8 cellular contexts compared by ENCODE assay signal in the genomic region with DNA sequence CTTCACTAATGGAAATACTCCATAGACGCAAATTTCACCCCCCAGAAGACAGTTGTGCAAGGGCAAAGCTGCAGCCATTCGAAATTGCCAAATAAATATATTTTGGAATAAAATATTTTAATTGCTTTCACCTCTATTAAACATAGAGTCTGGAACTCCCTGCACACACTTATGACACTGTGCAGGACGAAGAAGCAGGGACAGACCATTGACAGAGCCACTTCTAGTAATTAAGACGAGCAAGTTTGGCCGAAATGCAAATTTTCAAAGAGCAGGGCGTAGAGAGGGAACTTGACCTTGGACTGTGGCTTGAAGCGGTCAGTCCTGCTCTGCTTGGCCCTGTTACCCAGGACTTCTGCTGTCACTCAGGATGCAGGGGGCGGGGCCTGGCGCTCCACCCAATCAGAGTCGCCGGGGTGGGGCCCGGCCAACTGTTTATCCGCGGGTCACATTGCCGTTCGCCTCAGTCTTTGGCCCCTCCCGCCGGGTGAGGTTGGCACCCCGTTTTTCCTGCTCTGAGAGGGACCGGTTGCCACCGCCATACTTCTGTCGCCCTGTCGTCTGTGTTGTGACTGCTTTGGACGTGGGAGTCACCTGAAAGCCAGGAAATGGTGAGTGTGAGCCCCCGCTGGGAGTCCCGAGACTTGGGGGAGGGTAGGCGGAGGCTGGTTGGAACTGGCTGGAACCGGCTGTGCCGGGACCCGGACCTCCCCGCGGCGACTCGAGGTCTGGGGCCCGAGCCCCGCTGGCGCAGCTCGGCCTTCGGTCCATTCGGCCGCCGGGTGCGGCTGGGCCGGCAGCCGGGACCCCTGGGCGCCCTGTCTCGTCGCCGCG. TPM values are rescaled to one million over a fixed set of nuclear protein-coding genes. Genes with fewer than 3 reads are reported as not detected.
DNase-seq lines count a peak whose midpoint lies in the region; ATAC-seq and TF ChIP-seq lines count a peak whose summit lies in the region.

A gene (plus strand): TSS at position 466 of the 834 bp plus-strand sequence. CDS start 143 bp downstream, at position 609.

- peaks cover 12% of the 10 kb centered on the region for H3K4me1 Mint-ChIP-seq in activated T-cell treated with anti-CD3 and anti-CD28 coated beads, Interleukin-2, amount 50 U/mL, for 24 hours (ENCODE audit: low read depth)

- H3K27me3 ChIP-seq in GM06990 (replicated peaks; ENCODE audit: control insufficient read depth, insufficient read depth, low read length): no peaks in the 10 kb centered on the region

- peak within 1 kb of the TSS; percentile 92 for H3K4me3 ChIP-seq in GM06990 (replicated peaks; ENCODE audit: low read depth, low read length)
- H3K4me3 ChIP-seq in mucosa of descending colon: peak within 1 kb of the TSS; percentile 69

- peaks cover 10% of the 10 kb centered on the region for H3K9me3 Mint-ChIP-seq in activated T-cell treated with anti-CD3 and anti-CD28 coated beads, Interleukin-2, amount 50 U/mL, for 24 hours

- peaks cover 23% of the 10 kb centered on the region for H3K36me3 Mint-ChIP-seq in activated T-cell treated with anti-CD3 and anti-CD28 coated beads, Interleukin-2, amount 50 U/mL, for 24 hours (ENCODE audit: low read depth)

- intact Hi-C loops in mucosa of descending colon (cut with DNase I, micrococcal nuclease): no loop called here

- H3K27me3 Mint-ChIP-seq in activated T-cell treated with anti-CD3 and anti-CD28 coated beads, Interleukin-2, amount 50 U/mL, for 24 hours: no peaks in the 10 kb centered on the region

- H3K4me1 ChIP-seq in mucosa of descending colon (ENCODE audit: low read depth): peaks cover 10% of the 10 kb centered on the region

- TF ChIP-seq CTCF in GM06990 (IDR thresholded peaks at IDR 0.05; ENCODE audit: insufficient read depth, low read length, poor library complexity, severe bottlenecking): no peak
- no peak for TF ChIP-seq CTCF in mucosa of descending colon (IDR thresholded peaks at IDR 0.05)

- peak; percentile 89 for TF ChIP-seq POLR2A in erythroblast (IDR thresholded peaks at IDR 0.05; ENCODE audit: low read length)

- peak; percentile 90 for DNase-seq in GM06990 (ENCODE audit: extremely low read depth, insufficient read length)
- peak; percentile 27 for DNase-seq in NCI-H82 treated with DMSO at 0.1 percent for 48 hours (lab: John Stamatoyannopoulos, UW; ENCODE audit: unreplicated experiment)
- DNase-seq in activated T-cell treated with anti-CD3 and anti-CD28 coated beads, Interleukin-2, amount 50 U/mL, for 24 hours: peak; percentile 84
- DNase-seq in erythroblast (lab: John Stamatoyannopoulos, UW): peak; percentile 89 to 91
- DNase-seq in mucosa of descending colon: peak; percentile 97 to 99 (median 99)
- peak; percentile 55 to 70 for DNase-seq in stimulated activated CD8-positive, alpha-beta memory T cell treated with anti-CD3 and anti-CD28 coated beads, Interleukin-15, amount 100 ng/mL, for 48 hours (ENCODE audit: low read depth in 2 of 2)

- H3K27ac Mint-ChIP-seq in activated T-cell treated with anti-CD3 and anti-CD28 coated beads, Interleukin-2, amount 50 U/mL, for 24 hours: peak within 1 kb of the TSS; percentile 74

- H3K4me3 Mint-ChIP-seq in activated T-cell treated with anti-CD3 and anti-CD28 coated beads, Interleukin-2, amount 50 U/mL, for 24 hours: peak within 1 kb of the TSS; percentile 82

- H3K36me3 ChIP-seq in GM06990 (ENCODE audit: control insufficient read depth, insufficient read depth, low read length) (no peaks in the 10 kb centered on the region), mucosa of descending colon (ENCODE audit: low read depth) (no peaks in the 10 kb centered on the region)

- ATAC-seq in HG02840 (IDR thresholded peaks at IDR 0.05; ENCODE audit: low FRiP score, unreplicated experiment) (peak; percentile 70), mucosa of descending colon (peak; percentile 99), GM19324 (IDR thresholded peaks at IDR 0.05; ENCODE audit: low FRiP score, unreplicated experiment) (no peak)

- H3K9me3 ChIP-seq in mucosa of descending colon: peaks cover 31% of the 10 kb centered on the region

RNA-seq across cellular contexts. Expression of the gene that starts here (rescaled TPM):
- total RNA-seq in mucosa of descending colon: 10 to 100 TPM; 11.7 to 17.1 (median 15.2) TPM

Comparison
In these comparisons a context has a peak if more than half of its experiments do, and no peak if none do; other contexts are left out.
1. DNase-seq: peak in every context shown above with its lines; median percentile 99 in mucosa of descending colon; 90 in GM06990; 90 in erythroblast; 84 in activated T-cell treated with anti-CD3 and anti-CD28 coated beads, Interleukin-2, amount 50 U/mL, for 24 hours; 62 in stimulated activated CD8-positive, alpha-beta memory T cell treated with anti-CD3 and anti-CD28 coated beads, Interleukin-15, amount 100 ng/mL, for 48 hours; 27 in NCI-H82 treated with DMSO at 0.1 percent for 48 hours.